1 cellular context compared by ENCODE assay signal in genomic region chr12:118925407-118926202, GRCh38.
TF ChIP-seq lines count a peak whose summit lies in the region.

No MANE protein-coding gene starts in this region.

TF ChIP-seq in HepG2, 621 proteins besides CTCF, POLR2A, EP300 and RAD21 (continued from another document):
- no peak for TF ChIP-seq SNAPC5 (CRISPR knock-in tag; IDR thresholded peaks at IDR 0.05; ENCODE audit: borderline replicate concordance)
- TF ChIP-seq PRDM4 (CRISPR knock-in tag; IDR thresholded peaks at IDR 0.05; ENCODE audit: borderline replicate concordance), result no peak
- no peak for TF ChIP-seq FOXP1 (IDR thresholded peaks at IDR 0.05)
- TF ChIP-seq FOXP1 (CRISPR knock-in tag; IDR thresholded peaks at IDR 0.05), result no peak
- no peak for TF ChIP-seq KDM2A (CRISPR knock-in tag; IDR thresholded peaks at IDR 0.05; ENCODE audit: borderline replicate concordance, low read depth)
- no peak for TF ChIP-seq ATF5 (CRISPR knock-in tag; IDR thresholded peaks at IDR 0.05; ENCODE audit: low read depth)
- no peak for TF ChIP-seq SOX6 (IDR thresholded peaks at IDR 0.05)
- no peak for TF ChIP-seq SOX6 (CRISPR knock-in tag; IDR thresholded peaks at IDR 0.05)
- no peak for TF ChIP-seq TFAP4 (IDR thresholded peaks at IDR 0.05; ENCODE audit: borderline replicate concordance, low read depth)
- no peak for TF ChIP-seq TARDBP (CRISPR knock-in tag; IDR thresholded peaks at IDR 0.05)
